10 cellular contexts compared by ENCODE assay signal in the genomic region with DNA sequence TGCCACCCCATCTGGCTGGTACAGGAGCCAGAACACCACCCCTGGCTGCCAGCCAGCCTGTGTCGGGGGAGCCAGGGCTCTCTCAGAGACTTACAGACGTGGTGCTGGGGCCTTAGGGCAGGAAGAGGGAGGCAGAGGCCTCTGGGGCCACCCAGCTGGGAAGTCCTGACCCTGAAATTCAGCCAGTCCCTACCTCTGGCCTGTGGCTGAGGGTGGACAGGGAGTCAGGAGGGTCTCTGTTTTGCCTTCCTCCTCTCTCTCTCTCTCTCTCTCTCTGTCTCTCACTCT. TPM values are rescaled to one million over a fixed set of nuclear protein-coding genes. Genes with fewer than 3 reads are reported as not detected.
DNase-seq lines count a peak whose midpoint lies in the region; ATAC-seq, FAIRE-seq and TF ChIP-seq lines count a peak whose summit lies in the region.
"Had no signal": no experiment of that assay in that cellular context is flagged by ENCODE, and none has a peak within 500 bp of the region (broad histone marks: within the 10 kb centered on the region; RNA-seq: fewer than 3 reads in every experiment).

No MANE protein-coding gene starts in this region.

- intact Hi-C loops in body of pancreas (cut with DNase I): no loop called here

- DNase-seq in AG10803 (ENCODE audit: low read depth) (peak; percentile 58), NCI-H1092 (lab: John Stamatoyannopoulos, UW) (peak; percentile 95), body of pancreas (peak; percentile 60 to 73 (median 68)), H54 (ENCODE audit: insufficient read length, low spot score) (no peak), cerebellar nuclear complex (lab: John Stamatoyannopoulos, UW) (no peak), AG20443 (ENCODE audit: low spot score) (no peak), omental fat pad (ENCODE audit: low spot score) (no peak)
- DNase-seq: activated naive CD8-positive, alpha-beta T cell treated with anti-CD3 and anti-CD28 coated beads, Interleukin-2, amount 10 ng/mL, durations not matched to agents 7 days and 5 days; CD4-positive, CD25-positive, alpha-beta regulatory T cell had no signal

- TF ChIP-seq POLR2A in body of pancreas (IDR thresholded peaks at IDR 0.05) (no peak), H54 (IDR thresholded peaks at IDR 0.05; ENCODE audit: low read depth, low read length) (no peak)

- no peak for FAIRE-seq in H54 (lab: Jason Lieb, UNC)

- H3K27me3 ChIP-seq in body of pancreas: no peaks in the 10 kb centered on the region
- no peaks in the 10 kb centered on the region for H3K27me3 ChIP-seq in muscle layer of duodenum (ENCODE audit: low read depth, low read length)

- H3K4me1 ChIP-seq in body of pancreas (peaks cover 41% of the 10 kb centered on the region), muscle layer of duodenum (ENCODE audit: control insufficient read depth in 1 of 2, insufficient read depth in 2 of 2, low read length in 2 of 2) (peaks cover 31 to 59% of the 10 kb centered on the region in 2 donors)

- WGBS in body of pancreas, 2 donors: 18% methylated on average over 2 of the region's 2 CpGs; no CpG with 5 or more reads in 1 of the 2 donors

- H3K27ac ChIP-seq in body of pancreas (peak overlapping the region; percentile 26 to 91 (median 84)), muscle layer of duodenum (ENCODE audit: low read length) (peak overlapping the region; percentile 86)

- H3K4me3 ChIP-seq in AG10803 (ENCODE audit: low read length): no peak overlapping the region
- no peak overlapping the region for H3K4me3 ChIP-seq in body of pancreas
- no peak overlapping the region for H3K4me3 ChIP-seq in muscle layer of duodenum (ENCODE audit: low read depth in 1 of 2, low read length in 2 of 2)

- TF ChIP-seq CTCF in AG10803 (conservative IDR thresholded peaks at IDR 0.05; ENCODE audit: low read length) (no peak), body of pancreas (IDR thresholded peaks at IDR 0.05) (no peak), omental fat pad (IDR thresholded peaks at IDR 0.05) (no peak)

- H3K9me3 ChIP-seq in body of pancreas (no peaks in the 10 kb centered on the region), muscle layer of duodenum (ENCODE audit: control insufficient read depth in 1 of 2, low read length in 2 of 2) (no peaks in the 10 kb centered on the region)

- ATAC-seq in body of pancreas (no peak), omental fat pad (ENCODE audit: low FRiP score) (no peak)

- H3K36me3 ChIP-seq in body of pancreas (replicated peaks in 1 of 2; ENCODE audit: insufficient read depth in 1 of 2, low read depth in 2 of 2): no peaks in the 10 kb centered on the region
- no peaks in the 10 kb centered on the region for H3K36me3 ChIP-seq in muscle layer of duodenum (ENCODE audit: control insufficient read depth in 1 of 2, insufficient read depth in 2 of 2, low read length in 2 of 2)

RNA-seq across cellular contexts. Expression of a gene that starts 52.5 kb away (rescaled TPM):
- 1 to 10 TPM; 5.6 to 7.3 TPM for total RNA-seq in body of pancreas
- total RNA-seq in omental fat pad: 100 to 1,000 TPM in 1 of 4 donors, 10 to 100 TPM in 3; 13.1 to 159 (median 43.4) TPM

Comparison
In these comparisons a context has a peak if more than half of its experiments do, and no peak if none do; other contexts are left out.
1. DNase-seq: peak in AG10803 (single experiment), NCI-H1092 (single experiment) and body of pancreas (4 of 4); none in H54 (single experiment), cerebellar nuclear complex (0 of 2), AG20443 (single experiment) and omental fat pad (single experiment).